In the genomic region with DNA sequence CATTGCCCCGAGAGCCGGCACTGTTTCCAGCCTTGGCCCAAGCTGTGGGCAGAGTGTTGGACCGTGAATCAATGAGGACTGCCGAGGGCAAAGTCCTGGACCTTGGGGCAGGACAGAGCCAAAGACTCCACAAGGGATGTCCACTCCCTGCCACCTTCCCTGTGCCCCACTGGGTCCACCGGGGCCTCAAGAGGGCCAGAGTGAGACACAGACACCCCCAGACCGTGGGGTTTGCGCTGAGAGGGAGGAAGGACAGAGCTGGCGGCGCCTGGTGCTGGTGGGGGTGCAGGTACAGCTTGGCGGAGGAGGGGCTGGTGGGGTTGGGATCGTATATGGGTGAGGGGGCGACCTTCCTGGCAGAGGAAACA, we compare ENCODE assay signal across 9 cellular contexts. TPM values are rescaled to one million over a fixed set of nuclear protein-coding genes. Genes with fewer than 3 reads are reported as not detected.
DNase-seq lines count a peak whose midpoint lies in the region; ATAC-seq and TF ChIP-seq lines count a peak whose summit lies in the region.
"Had no signal": no experiment of that assay in that cellular context is flagged by ENCODE, and none has a peak within 500 bp of the region (broad histone marks: within the 10 kb centered on the region; RNA-seq: fewer than 3 reads in every experiment).

No MANE protein-coding gene starts in this region.

- peak overlapping the region; percentile 70 for H3K4me3 Mint-ChIP-seq in GM23338
- H3K4me3 Mint-ChIP-seq in activated CD8-positive, alpha-beta T cell treated with anti-CD3 and anti-CD28 coated beads for 36 hours: peak overlapping the region; percentile 54

- H3K27me3 Mint-ChIP-seq in GM23338 (ENCODE audit: insufficient read depth, low read depth, poor library complexity): peaks cover 24% of the 10 kb centered on the region
- H3K27me3 Mint-ChIP-seq in activated CD8-positive, alpha-beta T cell treated with anti-CD3 and anti-CD28 coated beads for 36 hours: no peaks in the 10 kb centered on the region

- peak overlapping the region; percentile 74 for H3K9ac ChIP-seq in skeletal muscle satellite cell (ENCODE audit: low read depth, low read length)

- no peaks in the 10 kb centered on the region for H3K36me3 ChIP-seq in GM23338 (ENCODE audit: insufficient read depth)
- no peaks in the 10 kb centered on the region for H3K36me3 ChIP-seq in right atrium auricular region
- no peaks in the 10 kb centered on the region for H3K36me3 ChIP-seq in skeletal muscle satellite cell (ENCODE audit: insufficient read depth, low read length)

- intact Hi-C loops in activated CD8-positive, alpha-beta T cell treated with anti-CD3 and anti-CD28 coated beads for 36 hours (cut with micrococcal nuclease): no loop called here

- ATAC-seq in GM23338: no peak; the same call in 2 of the 3 replicates
- no peak for ATAC-seq in activated CD8-positive, alpha-beta T cell treated with anti-CD3 and anti-CD28 coated beads for 36 hours

- H3K79me2 ChIP-seq in GM23338 (replicated peaks; ENCODE audit: insufficient read depth): no peaks in the 10 kb centered on the region

- H3K27ac ChIP-seq in GM23338 (ENCODE audit: low read depth): no peak overlapping the region
- H3K27ac ChIP-seq in right atrium auricular region: peak overlapping the region in 1 of 2 donors; percentile 60

- CTCF ChIA-PET in activated CD8-positive, alpha-beta T cell treated with anti-CD3 and anti-CD28 coated beads for 36 hours (lab: Charles Lee): interaction anchor here (0.7 to 3.9 kb wide), 10 partner anchors 8 to 219 kb away, joined by 3 to 20 read pairs (median 4); partner anchors contain the start of genes MAST3 and PIK3R2

- TF ChIP-seq CTCF in GM23338 (conservative IDR thresholded peaks at IDR 0.05; ENCODE audit: low read depth in 2 of 2) (no peak), right atrium auricular region (IDR thresholded peaks at IDR 0.05) (no peak)
- no peak for TF ChIP-seq CTCF in activated CD8-positive, alpha-beta T cell treated with anti-CD3 and anti-CD28 coated beads for 36 hours (IDR thresholded peaks at IDR 0.05)

- H2AFZ ChIP-seq in GM23338: peak overlapping the region; percentile 72

- peaks cover 22% of the 10 kb centered on the region for H3K27me3 ChIP-seq in GM23338 (ENCODE audit: insufficient read depth)
- no peaks in the 10 kb centered on the region for H3K27me3 ChIP-seq in right atrium auricular region
- H3K27me3 ChIP-seq in skeletal muscle satellite cell (ENCODE audit: control insufficient read depth, insufficient read depth, low read length): no peaks in the 10 kb centered on the region

- H3K36me3 Mint-ChIP-seq in GM23338 (ENCODE audit: low read depth): no peaks in the 10 kb centered on the region; the same call in 2 of the 3 replicates
- peaks cover 11% of the 10 kb centered on the region for H3K36me3 Mint-ChIP-seq in activated CD8-positive, alpha-beta T cell treated with anti-CD3 and anti-CD28 coated beads for 36 hours (ENCODE audit: low read depth)

- POLR2A ChIA-PET in activated CD8-positive, alpha-beta T cell treated with anti-CD3 and anti-CD28 coated beads for 36 hours (lab: Charles Lee): interaction anchor here (1.0 to 2.9 kb wide), 6 partner anchors 11 to 115 kb away, joined by 3 to 11 read pairs (median 4); partner anchors contain the start of gene MAST3

- no peaks in the 10 kb centered on the region for H3K9me3 Mint-ChIP-seq in GM23338
- no peaks in the 10 kb centered on the region for H3K9me3 Mint-ChIP-seq in activated CD8-positive, alpha-beta T cell treated with anti-CD3 and anti-CD28 coated beads for 36 hours

- H3K9me2 ChIP-seq in GM23338 (ENCODE audit: insufficient read depth): no peaks in the 10 kb centered on the region

- no peaks in the 10 kb centered on the region for H3K9me3 ChIP-seq in right atrium auricular region
- no peaks in the 10 kb centered on the region for H3K9me3 ChIP-seq in skeletal muscle satellite cell (replicated peaks; ENCODE audit: low read length)

- no peak for DNase-seq in GM23338 (ENCODE audit: low spot score)
- no peak for DNase-seq in activated CD8-positive, alpha-beta T cell treated with anti-CD3 and anti-CD28 coated beads for 36 hours
- no peak for DNase-seq in right atrium auricular region (ENCODE audit: low spot score)
- DNase-seq in SW480 (ENCODE audit: low spot score): no peak
- DNase-seq in stimulated activated CD8-positive, alpha-beta memory T cell treated with anti-CD3 and anti-CD28 coated beads, Interleukin-4, amount 100 ng/mL, for 48 hours: no peak
- no peak for DNase-seq in NCI-H1930 (lab: John Stamatoyannopoulos, UW)
- DNase-seq in DMS79 treated with DMSO at 0.1 percent for 48 hours (lab: John Stamatoyannopoulos, UW): no peak

- no peak overlapping the region for H3K27ac Mint-ChIP-seq in GM23338
- H3K27ac Mint-ChIP-seq in activated CD8-positive, alpha-beta T cell treated with anti-CD3 and anti-CD28 coated beads for 36 hours: no peak overlapping the region

- peaks cover 9% of the 10 kb centered on the region for H3K4me1 Mint-ChIP-seq in GM23338
- peaks cover 25% of the 10 kb centered on the region for H3K4me1 Mint-ChIP-seq in activated CD8-positive, alpha-beta T cell treated with anti-CD3 and anti-CD28 coated beads for 36 hours (ENCODE audit: low read depth)

- peak overlapping the region; percentile 95 for H3K4me2 ChIP-seq in GM23338
- H3K4me2 ChIP-seq in skeletal muscle satellite cell (ENCODE audit: low read length): peak overlapping the region; percentile 89

- H3K4me3 ChIP-seq in GM23338 (peak overlapping the region; percentile 90), right atrium auricular region (peak overlapping the region; percentile 62 to 66), skeletal muscle satellite cell (ENCODE audit: low read length) (peak overlapping the region; percentile 82)

- no peaks in the 10 kb centered on the region for H4K20me1 ChIP-seq in GM23338 (replicated peaks; ENCODE audit: insufficient read depth)

- peaks cover 14% of the 10 kb centered on the region; the same call in 1 of the 2 replicates for H3F3A ChIP-seq in GM23338 (replicated peaks; ENCODE audit: low read depth)

- H3K4me1 ChIP-seq in GM23338 (ENCODE audit: insufficient read depth): peaks cover 6% of the 10 kb centered on the region; the same call in 1 of the 2 replicates
- peaks cover 0 to 24% of the 10 kb centered on the region in 2 donors for H3K4me1 ChIP-seq in right atrium auricular region
- H3K4me1 ChIP-seq in skeletal muscle satellite cell (ENCODE audit: control insufficient read depth, insufficient read depth, low read length): peaks cover 15% of the 10 kb centered on the region

TF ChIP-seq in GM23338, 12 proteins besides CTCF, POLR2A, EP300 and RAD21 (continues in another document):
- TF ChIP-seq STAT1 (IDR thresholded peaks at IDR 0.05; ENCODE audit: unreplicated experiment) (no peak), ZNF331 (CRISPR knock-in tag; IDR thresholded peaks at IDR 0.05; ENCODE audit: low read depth) (no peak), ZNF114 (CRISPR knock-in tag; IDR thresholded peaks at IDR 0.05) (no peak), EZH2phosphoT487 (IDR thresholded peaks at IDR 0.05; ENCODE audit: unreplicated experiment) (no peak)
- TF ChIP-seq, protein P1, sequence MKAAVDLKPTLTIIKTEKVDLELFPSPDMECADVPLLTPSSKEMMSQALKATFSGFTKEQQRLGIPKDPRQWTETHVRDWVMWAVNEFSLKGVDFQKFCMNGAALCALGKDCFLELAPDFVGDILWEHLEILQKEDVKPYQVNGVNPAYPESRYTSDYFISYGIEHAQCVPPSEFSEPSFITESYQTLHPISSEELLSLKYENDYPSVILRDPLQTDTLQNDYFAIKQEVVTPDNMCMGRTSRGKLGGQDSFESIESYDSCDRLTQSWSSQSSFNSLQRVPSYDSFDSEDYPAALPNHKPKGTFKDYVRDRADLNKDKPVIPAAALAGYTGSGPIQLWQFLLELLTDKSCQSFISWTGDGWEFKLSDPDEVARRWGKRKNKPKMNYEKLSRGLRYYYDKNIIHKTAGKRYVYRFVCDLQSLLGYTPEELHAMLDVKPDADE (IDR thresholded peaks at IDR 0.05): no peak

RNA-seq across cellular contexts. Expression of gene MAST3, which starts 11.8 kb away (rescaled TPM):
- total RNA-seq in GM23338 (2014; rRNA removed; shearing (Covaris generic)): 8.8 and 9.9 TPM in 2 replicates
- 5.6 and 6.3 TPM in 2 replicates for polyA plus RNA-seq in GM23338 (2016; fragmentation: Nextera tagmentation; extraction: Ambion mirVana)
- total RNA-seq in activated CD8-positive, alpha-beta T cell treated with anti-CD3 and anti-CD28 coated beads for 36 hours: 10 to 100 TPM; 23.1 to 23.3 TPM
- total RNA-seq in right atrium auricular region: 1 to 10 TPM; 5.8 to 7.5 TPM
- 1.8 and 4.4 TPM in 2 replicates for total RNA-seq in skeletal muscle satellite cell (2012; rRNA removed)

RNA-seq across cellular contexts. Expression of gene IL12RB1, which starts 22.6 kb away (rescaled TPM):
- total RNA-seq in GM23338 (2014; rRNA removed; shearing (Covaris generic)): not detected in 2 replicates
- not detected in 2 replicates for polyA plus RNA-seq in GM23338 (2016; fragmentation: Nextera tagmentation; extraction: Ambion mirVana)
- total RNA-seq in activated CD8-positive, alpha-beta T cell treated with anti-CD3 and anti-CD28 coated beads for 36 hours: 10 to 100 TPM; 25.6 to 27.2 TPM
- total RNA-seq in right atrium auricular region: under 1 TPM; 0.22 to 0.75 TPM
- 0.25 TPM in 1 of 2 replicates, not detected in the other for total RNA-seq in skeletal muscle satellite cell (2012; rRNA removed)
- total RNA-seq: pulmonary artery endothelial cell had no signal

RNA-seq across cellular contexts. Expression of gene PIK3R2, which starts 43.6 kb away (rescaled TPM):
- total RNA-seq in GM23338 (2014; rRNA removed; shearing (Covaris generic)): 37.1 and 66.6 TPM in 2 replicates
- polyA plus RNA-seq in GM23338 (2016; fragmentation: Nextera tagmentation; extraction: Ambion mirVana): 8.5 and 9.8 TPM in 2 replicates
- 10 to 100 TPM; 15.0 to 15.8 TPM for total RNA-seq in activated CD8-positive, alpha-beta T cell treated with anti-CD3 and anti-CD28 coated beads for 36 hours
- total RNA-seq in right atrium auricular region: 10 to 100 TPM; 18.7 to 19.0 TPM
- total RNA-seq in skeletal muscle satellite cell (2012; rRNA removed): 19.8 and 22.5 TPM in 2 replicates

Comparison
In these comparisons a context has a peak if more than half of its experiments do, and no peak if none do; other contexts are left out.
1. RNA of gene IL12RB1, which starts 22.6 kb away (total RNA-seq): 25.6 to 27.2 TPM in activated CD8-positive, alpha-beta T cell treated with anti-CD3 and anti-CD28 coated beads for 36 hours; 0.22 to 0.75 TPM in right atrium auricular region and not detected in GM23338; every median in the first group is over 10 times any median in the second.
2. Peak in every context shown above with its lines, with median percentiles within 50 percentile points of each other: H3K4me3 ChIP-seq.